In the genomic region with DNA sequence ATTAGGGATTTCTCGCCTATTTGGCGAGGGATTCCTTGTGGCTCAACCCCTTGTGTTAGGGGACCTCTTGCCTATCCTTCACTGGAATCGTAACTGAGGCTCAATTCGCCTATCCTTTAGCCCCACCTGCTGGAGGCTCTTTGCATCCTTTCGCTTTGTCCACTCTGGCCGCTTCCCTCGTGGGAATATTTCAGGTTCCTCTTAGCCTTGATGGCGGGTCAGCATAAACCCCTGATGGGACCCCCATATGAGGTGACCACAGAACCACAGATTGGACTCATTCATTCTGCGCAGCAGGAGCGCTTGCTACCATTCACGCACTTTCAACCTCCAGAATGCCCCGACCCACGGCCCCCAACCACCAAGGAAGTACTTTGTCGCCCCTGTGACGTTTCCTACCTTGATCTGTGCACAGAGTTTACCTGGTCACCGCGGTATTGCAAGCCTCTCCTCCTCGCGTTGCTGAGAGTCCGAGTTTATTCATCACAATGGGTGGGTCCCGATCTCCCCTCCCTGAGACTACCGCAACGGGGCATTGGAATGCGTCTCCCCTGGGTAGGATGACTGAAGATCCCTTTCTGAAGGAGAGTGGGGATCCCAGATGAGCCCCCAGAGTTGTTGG, we compare ENCODE assay signal across 8 cellular contexts. TPM values are rescaled to one million over a fixed set of nuclear protein-coding genes. Genes with fewer than 3 reads are reported as not detected.
DNase-seq lines count a peak whose midpoint lies in the region; ATAC-seq and TF ChIP-seq lines count a peak whose summit lies in the region.

Gene OR52N2 (plus strand): TSS at position 425 of the 622 bp plus-strand sequence. CDS start 11,412 bp downstream, outside the sequence.

- H3K9me3 ChIP-seq in SK-N-MC (ENCODE audit: low read depth, low read length): no peaks in the 10 kb centered on the region
- no peaks in the 10 kb centered on the region for H3K9me3 ChIP-seq in prostate gland

- peak; percentile 41 to 79 (median 68) for TF ChIP-seq CTCF in prostate gland (IDR thresholded peaks at IDR 0.05)

- H3K9me3 Mint-ChIP-seq in activated naive CD8-positive, alpha-beta T cell treated with anti-CD3 and anti-CD28 coated beads, Interleukin-2, amount 10 ng/mL, durations not matched to agents 7 days and 5 days: no peaks in the 10 kb centered on the region

- H3K27me3 ChIP-seq in prostate gland (replicated peaks; ENCODE audit: insufficient read depth): no peaks in the 10 kb centered on the region

- H3K4me3 ChIP-seq in SK-N-MC (no peak within 1 kb of the TSS), prostate gland (peak within 1 kb of the TSS; percentile 18 to 20), urinary bladder (ENCODE audit: low read depth, low read length) (peak within 1 kb of the TSS; percentile 32)

- H3K36me3 Mint-ChIP-seq in activated naive CD8-positive, alpha-beta T cell treated with anti-CD3 and anti-CD28 coated beads, Interleukin-2, amount 10 ng/mL, durations not matched to agents 7 days and 5 days: no peaks in the 10 kb centered on the region

- peak within 1 kb of the TSS; percentile 22 for H3K27ac Mint-ChIP-seq in activated naive CD8-positive, alpha-beta T cell treated with anti-CD3 and anti-CD28 coated beads, Interleukin-2, amount 10 ng/mL, durations not matched to agents 7 days and 5 days

- no peak for TF ChIP-seq POLR2A in prostate gland (IDR thresholded peaks at IDR 0.05)

- H3K4me3 Mint-ChIP-seq in activated naive CD8-positive, alpha-beta T cell treated with anti-CD3 and anti-CD28 coated beads, Interleukin-2, amount 10 ng/mL, durations not matched to agents 7 days and 5 days: peak within 1 kb of the TSS; percentile 88

- peaks cover 13% of the 10 kb centered on the region for H3K4me1 Mint-ChIP-seq in activated naive CD8-positive, alpha-beta T cell treated with anti-CD3 and anti-CD28 coated beads, Interleukin-2, amount 10 ng/mL, durations not matched to agents 7 days and 5 days

- DNase-seq in EL (peak; percentile 70), HuH-7 (ENCODE audit: low spot score) (peak; percentile 36), SK-N-MC (ENCODE audit: low read depth, low spot score) (peak; percentile 8), left cardiac atrium (peak; percentile 72), prostate gland (ENCODE audit: low spot score) (peak; percentile 63)
- DNase-seq in activated naive CD8-positive, alpha-beta T cell treated with anti-CD3 and anti-CD28 coated beads, Interleukin-2, amount 10 ng/mL, durations not matched to agents 7 days and 5 days: peak; percentile 67

- H3K36me3 ChIP-seq in SK-N-MC (ENCODE audit: insufficient read depth, low read length) (no peaks in the 10 kb centered on the region), prostate gland (no peaks in the 10 kb centered on the region), urinary bladder (ENCODE audit: insufficient read depth) (no peaks in the 10 kb centered on the region)

- 24% methylated on average over 24 of the region's 24 CpGs for WGBS in prostate gland
- WGBS in urinary bladder: 9% methylated on average over 24 of the region's 24 CpGs

- H3K27me3 Mint-ChIP-seq in activated naive CD8-positive, alpha-beta T cell treated with anti-CD3 and anti-CD28 coated beads, Interleukin-2, amount 10 ng/mL, durations not matched to agents 7 days and 5 days: peaks cover 18% of the 10 kb centered on the region

- no peak within 1 kb of the TSS for H3K9ac ChIP-seq in SK-N-MC (ENCODE audit: insufficient read length)

- POLR2A ChIA-PET in activated naive CD8-positive, alpha-beta T cell treated with anti-CD3 and anti-CD28 coated beads, Interleukin-2, amount 10 ng/mL, durations not matched to agents 7 days and 5 days (lab: Charles Lee): interaction anchor here (1.1 kb wide), 1 partner anchor 118 kb away, joined by 3 read pairs; no protein-coding TSS in a partner anchor

- intact Hi-C loops in left cardiac atrium (cut with DNase I) (loop anchor here (2.0 to 5.0 kb wide), 4 partner anchors 332 to 1181 kb away; no protein-coding TSS in a partner anchor), prostate gland (cut with DNase I) (loop anchor here (5.0 to 10.0 kb wide), 3 partner anchors 134 to 681 kb away; no protein-coding TSS in a partner anchor)

- no peaks in the 10 kb centered on the region for H3K4me1 ChIP-seq in prostate gland (replicated peaks)
- H3K4me1 ChIP-seq in urinary bladder (ENCODE audit: insufficient read depth): no peaks in the 10 kb centered on the region

- ATAC-seq in GM21529 (IDR thresholded peaks at IDR 0.05; ENCODE audit: unreplicated experiment) (peak; percentile 96), left cardiac atrium (peak; percentile 94 to 97)
- peak; percentile 85 for ATAC-seq in activated naive CD8-positive, alpha-beta T cell treated with anti-CD3 and anti-CD28 coated beads, Interleukin-2, amount 10 ng/mL, durations not matched to agents 7 days and 5 days (ENCODE audit: low read depth)

- no peak within 1 kb of the TSS for H3K27ac ChIP-seq in SK-N-MC
- H3K27ac ChIP-seq in prostate gland: no peak within 1 kb of the TSS
- H3K27ac ChIP-seq in urinary bladder (ENCODE audit: low read depth): no peak within 1 kb of the TSS

RNA-seq across cellular contexts. Expression of gene OR52N2, which starts in this region (rescaled TPM):
- total RNA-seq in activated naive CD8-positive, alpha-beta T cell treated with anti-CD3 and anti-CD28 coated beads, Interleukin-2, amount 10 ng/mL, durations not matched to agents 7 days and 5 days: not detected
- not detected for total RNA-seq in left cardiac atrium
- total RNA-seq in prostate gland: not detected
- total RNA-seq in urinary bladder: not detected
- polyA plus RNA-seq in urinary bladder: not detected

Comparison
In these comparisons a context has a peak if more than half of its experiments do, and no peak if none do; other contexts are left out.
1. Peak in DNase-seq and ATAC-seq in activated naive CD8-positive, alpha-beta T cell treated with anti-CD3 and anti-CD28 coated beads, Interleukin-2, amount 10 ng/mL, durations not matched to agents 7 days and 5 days; RNA of the gene not detected or under 1 TPM.
2. Peak in DNase-seq and ATAC-seq in left cardiac atrium; RNA of the gene not detected or under 1 TPM.
3. Peak in DNase-seq and H3K4me3 ChIP-seq in prostate gland; RNA of the gene not detected or under 1 TPM.
4. DNase-seq: peak in every context shown above with its lines; median percentile 72 in left cardiac atrium; 70 in EL; 67 in activated naive CD8-positive, alpha-beta T cell treated with anti-CD3 and anti-CD28 coated beads, Interleukin-2, amount 10 ng/mL, durations not matched to agents 7 days and 5 days; 63 in prostate gland; 36 in HuH-7; 8 in SK-N-MC.